In the genomic region with DNA sequence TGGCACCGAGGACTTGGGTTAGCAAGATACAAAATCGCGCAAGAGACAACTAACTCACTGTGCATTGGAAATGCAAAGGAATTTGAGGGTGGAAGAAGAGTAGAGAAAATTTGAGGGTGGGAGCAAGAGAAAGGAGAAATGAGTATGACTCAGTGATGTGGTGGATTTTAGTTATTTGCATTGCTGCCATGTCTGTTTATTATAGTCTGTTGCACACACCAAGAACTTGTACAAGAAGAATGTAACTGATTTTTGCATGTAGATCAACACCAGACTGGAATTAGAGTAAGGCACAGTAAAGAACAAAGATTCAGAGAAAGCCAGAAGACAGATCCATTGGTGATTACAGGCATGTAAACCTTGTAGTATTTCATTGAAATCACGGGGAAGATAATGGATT, we compare ENCODE assay signal across 24 cellular contexts.
"Had no signal": no experiment of that assay in that cellular context is flagged by ENCODE, and none has a peak within 500 bp of the region (broad histone marks: within the 10 kb centered on the region; RNA-seq: fewer than 3 reads in every experiment).

No MANE protein-coding gene starts in this region.

- H3K27me3 ChIP-seq: esophagus muscularis mucosa, foreskin keratinocyte, right lobe of liver, suprapubic skin, thyroid gland had no signal

- H3K27ac Mint-ChIP-seq: dendritic cell treated with granulocyte-macrophage colony-stimulating factor and Interleukin-4, amounts not matched to agents 40 ng/mL and 50 ng/mL, for 4 days; effector memory CD8-positive, alpha-beta T cell; immature natural killer cell; memory B cell; naive B cell; nephron progenitor cell; stimulated activated effector memory CD8-positive, alpha-beta T cell treated with anti-CD3 and anti-CD28 coated beads, Interleukin-12 subunit alpha, Interleukin-12 subunit beta, amount 100 ng/mL, for 72 hours; type B pancreatic cell had no signal

- H3K4me3 Mint-ChIP-seq: dendritic cell treated with granulocyte-macrophage colony-stimulating factor and Interleukin-4, amounts not matched to agents 40 ng/mL and 50 ng/mL, for 4 days; effector memory CD8-positive, alpha-beta T cell; immature natural killer cell; memory B cell; naive B cell; nephron progenitor cell; stimulated activated effector memory CD8-positive, alpha-beta T cell treated with anti-CD3 and anti-CD28 coated beads, Interleukin-12 subunit alpha, Interleukin-12 subunit beta, amount 100 ng/mL, for 72 hours; type B pancreatic cell had no signal

- H3K4me3 ChIP-seq: esophagus muscularis mucosa, left ventricle myocardium inferior, lower lobe of right lung, psoas muscle, right lobe of liver, suprapubic skin, thyroid gland had no signal

- H3K4me1 Mint-ChIP-seq: immature natural killer cell; naive B cell; stimulated activated effector memory CD8-positive, alpha-beta T cell treated with anti-CD3 and anti-CD28 coated beads, Interleukin-12 subunit alpha, Interleukin-12 subunit beta, amount 100 ng/mL, for 72 hours had no signal

- H3K9me3 Mint-ChIP-seq: dendritic cell treated with granulocyte-macrophage colony-stimulating factor and Interleukin-4, amounts not matched to agents 40 ng/mL and 50 ng/mL, for 4 days; effector memory CD8-positive, alpha-beta T cell; nephron progenitor cell; stimulated activated effector memory CD8-positive, alpha-beta T cell treated with anti-CD3 and anti-CD28 coated beads, Interleukin-12 subunit alpha, Interleukin-12 subunit beta, amount 100 ng/mL, for 72 hours; type B pancreatic cell had no signal

- H3K27me3 Mint-ChIP-seq: effector memory CD8-positive, alpha-beta T cell; memory B cell; naive B cell; type B pancreatic cell had no signal

- H2AFZ ChIP-seq: parathyroid adenoma had no signal

- H3K4me1 ChIP-seq: foreskin keratinocyte, thyroid gland had no signal

- H3K36me3 Mint-ChIP-seq: immature natural killer cell; memory B cell; naive B cell; stimulated activated effector memory CD8-positive, alpha-beta T cell treated with anti-CD3 and anti-CD28 coated beads, Interleukin-12 subunit alpha, Interleukin-12 subunit beta, amount 100 ng/mL, for 72 hours; type B pancreatic cell had no signal

- H3K36me3 ChIP-seq: esophagus muscularis mucosa, left ventricle myocardium inferior, lower lobe of right lung, right lobe of liver, suprapubic skin, thyroid gland had no signal

- H3K9ac ChIP-seq: parathyroid adenoma had no signal

- H3K27ac ChIP-seq: epithelial cell of prostate, esophagus muscularis mucosa, foreskin keratinocyte, left ventricle myocardium inferior, lower lobe of right lung, parathyroid adenoma, psoas muscle, suprapubic skin, thyroid gland had no signal

- ATAC-seq: effector memory CD8-positive, alpha-beta T cell; foreskin keratinocyte; left cardiac atrium; lower lobe of right lung; psoas muscle; stimulated activated effector memory CD8-positive, alpha-beta T cell treated with anti-CD3 and anti-CD28 coated beads, Interleukin-12 subunit alpha, Interleukin-12 subunit beta, amount 100 ng/mL, for 72 hours; stimulated activated naive CD8-positive, alpha-beta T cell treated with anti-CD3 and anti-CD28 coated beads, Interleukin-15, Interleukin-2, amounts not matched to agents 100 U/mL and 50 U/mL, for 24 hours had no signal

- H3K9me3 ChIP-seq: esophagus muscularis mucosa, left ventricle myocardium inferior, lower lobe of right lung, psoas muscle, right lobe of liver, suprapubic skin, thyroid gland had no signal

- DNase-seq: effector memory CD8-positive, alpha-beta T cell; foreskin keratinocyte; immature natural killer cell; kidney; left cardiac atrium; left ventricle myocardium inferior; lower lobe of right lung; naive B cell; nephron progenitor cell; psoas muscle; retina; right lobe of liver; stimulated activated CD4-positive, alpha-beta T cell treated with anti-CD3 and anti-CD28 coated beads, Interleukin-4, amount 100 ng/mL, for 1 hour; stimulated activated CD8-positive, alpha-beta memory T cell treated with anti-CD3 and anti-CD28 coated beads, Interleukin-4, amount 100 ng/mL, for 48 hours; stimulated activated naive CD8-positive, alpha-beta T cell treated with anti-CD3 and anti-CD28 coated beads, Interleukin-15, Interleukin-2, amounts not matched to agents 100 U/mL and 50 U/mL, for 24 hours; thyroid gland had no signal
